ENCODE assay signal across 1 cellular context in genomic region chr5:138149530-138149929, GRCh38.
TF ChIP-seq lines count a peak whose summit lies in the region.

No MANE protein-coding gene starts in this region.

TF ChIP-seq in GM23338, 12 proteins besides CTCF, POLR2A, EP300 and RAD21 (continued from another document):
- no peak for TF ChIP-seq ZNF462 (CRISPR knock-in tag; IDR thresholded peaks at IDR 0.05)
- TF ChIP-seq CREB1 (CRISPR knock-in tag; IDR thresholded peaks at IDR 0.05; ENCODE audit: low read depth): no peak
- TF ChIP-seq JUNB (IDR thresholded peaks at IDR 0.05; ENCODE audit: unreplicated experiment): no peak
- TF ChIP-seq STAT1 (IDR thresholded peaks at IDR 0.05; ENCODE audit: unreplicated experiment): no peak
- no peak for TF ChIP-seq ZNF114 (CRISPR knock-in tag; IDR thresholded peaks at IDR 0.05)
- TF ChIP-seq EZH2phosphoT487 (IDR thresholded peaks at IDR 0.05; ENCODE audit: unreplicated experiment): no peak
- TF ChIP-seq REST (IDR thresholded peaks at IDR 0.05; ENCODE audit: unreplicated experiment): no peak
- no peak for TF ChIP-seq NANOG (IDR thresholded peaks at IDR 0.05; ENCODE audit: borderline replicate concordance)
- no peak for TF ChIP-seq EZH2 (IDR thresholded peaks at IDR 0.05; ENCODE audit: low read depth, unreplicated experiment)
TF ChIP-seq in GM23338: peak in this region for 0.
